ENCODE assay signal across 15 cellular contexts in genomic region chrX:130623508-130623907, GRCh38.
DNase-seq lines count a peak whose midpoint lies in the region; ATAC-seq lines count a peak whose summit lies in the region.
"Had no signal": no experiment of that assay in that cellular context is flagged by ENCODE, and none has a peak within 500 bp of the region (broad histone marks: within the 10 kb centered on the region; RNA-seq: fewer than 3 reads in every experiment).

No MANE protein-coding gene starts in this region.

- DNase-seq in NCI-H146 (lab: John Stamatoyannopoulos, UW) (peak; percentile 0), NCI-H146 treated with DMSO at 0.1 percent for 48 hours (lab: John Stamatoyannopoulos, UW; ENCODE audit: unreplicated experiment) (no peak), NCI-H345 treated with DMSO at 0.1 percent for 48 hours (lab: John Stamatoyannopoulos, UW; ENCODE audit: unreplicated experiment) (peak; percentile 7), DMS 273 (lab: John Stamatoyannopoulos, UW; ENCODE audit: unreplicated experiment) (no peak), pons (ENCODE audit: low spot score) (no peak)
- DNase-seq in activated CD8-positive, alpha-beta T cell treated with anti-CD3 and anti-CD28 coated beads, Interleukin-2, amount 10 ng/mL, durations not matched to agents 7 days and 5 days = no peak
- DNase-seq: DMS53, HFFc6, MV-4-11, NCI-H1436 had no signal

- H3K36me3 Mint-ChIP-seq in activated CD8-positive, alpha-beta T cell treated with anti-CD3 and anti-CD28 coated beads, Interleukin-2, amount 10 ng/mL, durations not matched to agents 7 days and 5 days (ENCODE audit: low read depth) = no peaks in the 10 kb centered on the region

- ATAC-seq in HG02943 (IDR thresholded peaks at IDR 0.05; ENCODE audit: low read depth, unreplicated experiment) = peak; percentile 55
- ATAC-seq in GM21526 (IDR thresholded peaks at IDR 0.05; ENCODE audit: low FRiP score, unreplicated experiment) = no peak
- ATAC-seq in activated CD8-positive, alpha-beta T cell treated with anti-CD3 and anti-CD28 coated beads, Interleukin-2, amount 10 ng/mL, durations not matched to agents 7 days and 5 days = no peak
- ATAC-seq: Right ventricle myocardium inferior, SK-N-SH treated with all-trans-retinoic acid at 6 μM for 48 hours had no signal

- no peak overlapping the region for H3K27ac Mint-ChIP-seq in activated CD8-positive, alpha-beta T cell treated with anti-CD3 and anti-CD28 coated beads, Interleukin-2, amount 10 ng/mL, durations not matched to agents 7 days and 5 days
- H3K27ac Mint-ChIP-seq: HFFc6; T-helper 1 cell treated with Interleukin-12 subunit alpha and Interleukin-12 subunit beta and Interleukin-4 antibody, amounts not matched to agents 30 μg/mL and 1 μg/mL, for 36 hours had no signal

- no peaks in the 10 kb centered on the region for H3K4me1 Mint-ChIP-seq in activated CD8-positive, alpha-beta T cell treated with anti-CD3 and anti-CD28 coated beads, Interleukin-2, amount 10 ng/mL, durations not matched to agents 7 days and 5 days (ENCODE audit: low read depth)

- no peak overlapping the region for H3K4me3 Mint-ChIP-seq in activated CD8-positive, alpha-beta T cell treated with anti-CD3 and anti-CD28 coated beads, Interleukin-2, amount 10 ng/mL, durations not matched to agents 7 days and 5 days
- H3K4me3 Mint-ChIP-seq: HFFc6; T-helper 1 cell treated with Interleukin-12 subunit alpha and Interleukin-12 subunit beta and Interleukin-4 antibody, amounts not matched to agents 30 μg/mL and 1 μg/mL, for 36 hours had no signal

- no peaks in the 10 kb centered on the region for H3K9me3 Mint-ChIP-seq in activated CD8-positive, alpha-beta T cell treated with anti-CD3 and anti-CD28 coated beads, Interleukin-2, amount 10 ng/mL, durations not matched to agents 7 days and 5 days (ENCODE audit: insufficient read depth)
- H3K9me3 Mint-ChIP-seq: HFFc6; T-helper 1 cell treated with Interleukin-12 subunit alpha and Interleukin-12 subunit beta and Interleukin-4 antibody, amounts not matched to agents 30 μg/mL and 1 μg/mL, for 36 hours had no signal

- POLR2A ChIA-PET in activated CD8-positive, alpha-beta T cell treated with anti-CD3 and anti-CD28 coated beads, Interleukin-2, amount 10 ng/mL, durations not matched to agents 7 days and 5 days (lab: Charles Lee) = no interaction called here

- H3K27me3 Mint-ChIP-seq in activated CD8-positive, alpha-beta T cell treated with anti-CD3 and anti-CD28 coated beads, Interleukin-2, amount 10 ng/mL, durations not matched to agents 7 days and 5 days (ENCODE audit: low read depth) = no peaks in the 10 kb centered on the region

- CTCF ChIA-PET in activated CD8-positive, alpha-beta T cell treated with anti-CD3 and anti-CD28 coated beads, Interleukin-2, amount 10 ng/mL, durations not matched to agents 7 days and 5 days (lab: Charles Lee) = no interaction called here

Comparison
In these comparisons a context has a peak if more than half of its experiments do, and no peak if none do; other contexts are left out.
1. DNase-seq: peak in NCI-H146 (single experiment) and NCI-H345 treated with DMSO at 0.1 percent for 48 hours (single experiment); none in NCI-H146 treated with DMSO at 0.1 percent for 48 hours (single experiment), DMS 273 (single experiment), pons (single experiment) and activated CD8-positive, alpha-beta T cell treated with anti-CD3 and anti-CD28 coated beads, Interleukin-2, amount 10 ng/mL, durations not matched to agents 7 days and 5 days (single experiment).